ENCODE assay signal across 8 cellular contexts in genomic region chr9:4297151-4297794, GRCh38. TPM values are rescaled to one million over a fixed set of nuclear protein-coding genes. Genes with fewer than 3 reads are reported as not detected.
DNase-seq lines count a peak whose midpoint lies in the region; ATAC-seq, FAIRE-seq and TF ChIP-seq lines count a peak whose summit lies in the region.

No MANE protein-coding gene starts in this region.

- POLR2A ChIA-PET in activated CD4-positive, alpha-beta memory T cell treated with anti-CD3 and anti-CD28 coated beads for 36 hours (lab: Charles Lee), result no interaction called here

- intact Hi-C loops in activated CD4-positive, alpha-beta memory T cell treated with anti-CD3 and anti-CD28 coated beads for 36 hours (cut with micrococcal nuclease), result loop anchor here (1.0 kb wide), 1 partner anchor 42 kb away; no protein-coding TSS in a partner anchor

- TF ChIP-seq CTCF in GM10266 (IDR thresholded peaks at IDR 0.05; ENCODE audit: control insufficient read depth, insufficient read depth, low read depth, missing control alignments) (peak; percentile 41), endothelial cell (IDR thresholded peaks at IDR 0.05; ENCODE audit: unreplicated experiment) (no peak)

- peak; percentile 86 for FAIRE-seq in H54 (lab: Jason Lieb, UNC)

- no peak for ATAC-seq in memory B cell (ENCODE audit: low read depth)

- peaks cover 27% of the 10 kb centered on the region for H3K4me1 Mint-ChIP-seq in activated CD4-positive, alpha-beta memory T cell treated with anti-CD3 and anti-CD28 coated beads for 36 hours (ENCODE audit: low read depth)
- H3K4me1 Mint-ChIP-seq in endothelial cell (ENCODE audit: unreplicated experiment), result peaks cover 11% of the 10 kb centered on the region
- peaks cover 8% of the 10 kb centered on the region for H3K4me1 Mint-ChIP-seq in memory B cell

- H3K9me3 Mint-ChIP-seq in activated CD4-positive, alpha-beta memory T cell treated with anti-CD3 and anti-CD28 coated beads for 36 hours, result no peaks in the 10 kb centered on the region
- H3K9me3 Mint-ChIP-seq in endothelial cell (ENCODE audit: unreplicated experiment) (no peaks in the 10 kb centered on the region), memory B cell (no peaks in the 10 kb centered on the region)

- no peaks in the 10 kb centered on the region for H3K36me3 Mint-ChIP-seq in activated CD4-positive, alpha-beta memory T cell treated with anti-CD3 and anti-CD28 coated beads for 36 hours
- no peaks in the 10 kb centered on the region for H3K36me3 Mint-ChIP-seq in endothelial cell (ENCODE audit: low read depth, unreplicated experiment)
- no peaks in the 10 kb centered on the region for H3K36me3 Mint-ChIP-seq in memory B cell

- DNase-seq in GM10266 (ENCODE audit: extremely low spot score) (peak; percentile 76), H54 (ENCODE audit: insufficient read length, low spot score) (peak; percentile 81), NCI-H1694 (lab: John Stamatoyannopoulos, UW) (peak; percentile 20), endothelial cell (ENCODE audit: low spot score) (peak; percentile 52), memory B cell (ENCODE audit: low spot score in 2 of 2) (peak in 1 of 2 donors; percentile 10), GOT3 (lab: John Stamatoyannopoulos, UW) (no peak)
- DNase-seq in activated CD4-positive, alpha-beta memory T cell treated with anti-CD3 and anti-CD28 coated beads for 36 hours, result peak; percentile 66
- peak; percentile 19 for DNase-seq in stimulated activated naive CD4-positive, alpha-beta T cell treated with Interleukin-2 at 50 U/mL for 16 hours (lab: John Stamatoyannopoulos, UW)

- CTCF ChIA-PET in activated CD4-positive, alpha-beta memory T cell treated with anti-CD3 and anti-CD28 coated beads for 36 hours (lab: Charles Lee), result interaction anchor here (0.7 to 1.7 kb wide), 4 partner anchors 12 to 562 kb away, joined by 3 to 7 read pairs (median 3); no protein-coding TSS in a partner anchor

- peak overlapping the region; percentile 59 for H3K27ac Mint-ChIP-seq in activated CD4-positive, alpha-beta memory T cell treated with anti-CD3 and anti-CD28 coated beads for 36 hours
- H3K27ac Mint-ChIP-seq in endothelial cell (ENCODE audit: unreplicated experiment) (peak overlapping the region; percentile 86), memory B cell (no peak overlapping the region)

- peak overlapping the region; percentile 89 for H3K4me3 Mint-ChIP-seq in activated CD4-positive, alpha-beta memory T cell treated with anti-CD3 and anti-CD28 coated beads for 36 hours
- H3K4me3 Mint-ChIP-seq in endothelial cell (ENCODE audit: unreplicated experiment) (peak overlapping the region; percentile 95), memory B cell (peak overlapping the region; percentile 88)

- TF ChIP-seq POLR2A in H54 (IDR thresholded peaks at IDR 0.05; ENCODE audit: low read depth, low read length), result no peak

- H3K27me3 Mint-ChIP-seq in activated CD4-positive, alpha-beta memory T cell treated with anti-CD3 and anti-CD28 coated beads for 36 hours, result peaks cover 37% of the 10 kb centered on the region
- H3K27me3 Mint-ChIP-seq in endothelial cell (ENCODE audit: unreplicated experiment), result peaks cover 11% of the 10 kb centered on the region
- H3K27me3 Mint-ChIP-seq in memory B cell, result peaks cover 17% of the 10 kb centered on the region

RNA-seq across cellular contexts. Expression of gene GLIS3, which starts 2.6 kb away (rescaled TPM):
- total RNA-seq in activated CD4-positive, alpha-beta memory T cell treated with anti-CD3 and anti-CD28 coated beads for 36 hours, result under 1 TPM; 0.33 to 0.73 TPM
- total RNA-seq in endothelial cell (ENCODE audit: unreplicated experiment), result 2.8 TPM
